1 cellular context compared by ENCODE assay signal in the genomic region with DNA sequence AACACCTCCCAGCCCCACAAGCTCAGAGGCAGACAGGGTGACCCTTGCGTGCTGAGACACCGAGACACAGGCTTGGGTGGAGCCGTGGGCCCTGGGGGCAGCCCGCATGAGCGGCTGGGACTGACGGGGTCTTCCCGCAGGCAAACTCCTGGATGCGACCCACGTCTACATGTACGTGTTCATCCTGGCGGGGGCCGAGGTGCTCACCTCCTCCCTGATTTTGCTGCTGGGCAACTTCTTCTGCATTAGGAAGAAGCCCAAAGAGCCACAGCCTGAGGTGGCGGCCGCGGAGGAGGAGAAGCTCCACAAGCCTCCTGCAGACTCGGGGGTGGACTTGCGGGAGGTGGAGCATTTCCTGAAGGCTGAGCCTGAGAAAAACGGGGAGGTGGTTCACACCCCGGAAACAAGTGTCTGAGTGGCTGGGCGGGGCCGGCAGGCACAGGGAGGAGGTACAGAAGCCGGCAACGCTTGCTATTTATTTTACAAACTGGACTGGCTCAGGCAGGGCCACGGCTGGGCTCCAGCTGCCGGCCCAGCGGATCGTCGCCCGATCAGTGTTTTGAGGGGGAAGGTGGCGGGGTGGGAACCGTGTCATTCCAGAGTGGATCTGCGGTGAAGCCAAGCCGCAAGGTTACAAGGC.
TF ChIP-seq lines count a peak whose summit lies in the region.

No MANE protein-coding gene starts in this region.

TF ChIP-seq in GM12878, 131 proteins besides CTCF, POLR2A, EP300 and RAD21 (continued from another document):
- no peak for TF ChIP-seq IKZF1 (conservative IDR thresholded peaks at IDR 0.05)
- no peak for TF ChIP-seq IRF4 (IDR thresholded peaks at IDR 0.05; ENCODE audit: low read depth, low read length)
- TF ChIP-seq E2F8 (IDR thresholded peaks at IDR 0.05; ENCODE audit: low read depth, partially characterized antibody): peak; percentile 29
- no peak for TF ChIP-seq TCF7 (IDR thresholded peaks at IDR 0.05; ENCODE audit: borderline replicate concordance)
- TF ChIP-seq EED (IDR thresholded peaks at IDR 0.05; ENCODE audit: low read depth): no peak
- TF ChIP-seq RUNX3 (IDR thresholded peaks at IDR 0.05; ENCODE audit: low read length): 0 out of 2 replicates have a peak, but pooled peaks have one; percentile 15
TF ChIP-seq in GM12878: peak in this region for 2.
